8 cellular contexts compared by ENCODE assay signal in the genomic region with DNA sequence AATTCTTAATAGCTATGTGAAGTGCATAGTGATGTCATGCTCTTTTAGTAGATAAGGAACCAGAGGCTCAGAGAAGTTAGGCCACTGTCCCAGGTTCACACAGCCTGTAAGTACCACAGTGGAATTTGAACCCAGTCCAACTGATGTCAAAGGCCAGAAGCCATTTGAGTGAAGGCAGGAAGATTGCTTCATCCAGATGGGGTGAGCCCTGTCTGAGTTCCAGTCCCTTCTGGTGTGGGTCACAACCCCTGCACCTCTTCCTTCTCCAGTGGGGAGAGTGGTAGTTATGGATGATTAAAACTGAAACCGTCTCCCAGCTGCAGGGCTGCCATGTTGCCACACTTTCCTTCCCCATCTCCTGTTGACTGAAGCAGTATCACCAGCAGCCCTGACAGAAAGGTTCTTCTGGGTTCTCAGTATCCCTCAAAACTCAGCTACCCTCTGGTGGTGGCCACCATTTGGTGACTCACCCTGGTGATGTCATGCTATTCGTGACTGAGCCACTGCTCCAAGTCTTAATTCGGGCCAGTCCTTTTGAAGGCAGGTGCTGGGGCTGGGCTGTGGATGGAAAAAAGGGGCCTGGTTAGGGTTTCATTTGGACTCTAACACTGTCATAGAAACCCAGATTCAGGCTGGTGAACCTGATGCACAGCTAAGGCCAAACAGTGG. TPM values are rescaled to one million over a fixed set of nuclear protein-coding genes. Genes with fewer than 3 reads are reported as not detected.
A peak's percentile ranks its signal among the peaks of the same experiment; 100 is the strongest.
DNase-seq lines count a peak whose midpoint lies in the region; ATAC-seq, FAIRE-seq and TF ChIP-seq lines count a peak whose summit lies in the region.

No MANE protein-coding gene starts in this region.

- peaks cover 8% of the 10 kb centered on the region for H3K79me2 ChIP-seq in mesendoderm (ENCODE audit: control insufficient read depth, insufficient read depth, low read length)

- H4K5ac ChIP-seq in mesendoderm (ENCODE audit: low read length): no peak overlapping the region

- H3K4me1 ChIP-seq in mesendoderm (ENCODE audit: control insufficient read depth, low read depth, low read length) (peaks cover 9% of the 10 kb centered on the region), thyroid gland (peaks cover 40 to 47% of the 10 kb centered on the region in 2 donors)

- H3K4me2 ChIP-seq in mesendoderm (ENCODE audit: low read length): no peak overlapping the region

- TF ChIP-seq POLR2A in thyroid gland (IDR thresholded peaks at IDR 0.05): no peak

- H3K4ac ChIP-seq in mesendoderm (ENCODE audit: low read depth, low read length): no peak overlapping the region

- no peak overlapping the region for H3K27ac ChIP-seq in mesendoderm (ENCODE audit: low read depth, low read length)
- peak overlapping the region in 2 of 3 donors; percentile 41 to 61 for H3K27ac ChIP-seq in thyroid gland

- no peak overlapping the region for H3K23ac ChIP-seq in mesendoderm (ENCODE audit: low read length)

- no peak overlapping the region for H4K8ac ChIP-seq in mesendoderm (ENCODE audit: low read depth, low read length)

- H3K56ac ChIP-seq in mesendoderm (ENCODE audit: low read length): no peak overlapping the region

- DNase-seq in GM03348 (ENCODE audit: low spot score): peak; percentile 56
- DNase-seq in SKM-1 (lab: John Stamatoyannopoulos, UW; ENCODE audit: unreplicated experiment): peak; percentile 93
- DNase-seq in bronchial epithelial cell (ENCODE audit: low read depth): peak; percentile 75
- peak; percentile 67 for DNase-seq in mesendoderm
- no peak for DNase-seq in thyroid gland
- no peak for DNase-seq in activated gamma-delta T cell (lab: John Stamatoyannopoulos, UW)
- no peak for DNase-seq in NCI-H1436 treated with DMSO at 0.1 percent for 48 hours (lab: John Stamatoyannopoulos, UW)

- no peak overlapping the region for H3K9ac ChIP-seq in mesendoderm (ENCODE audit: low read length)

- H2BK15ac ChIP-seq in mesendoderm (replicated peaks; ENCODE audit: low read depth): no peak overlapping the region

- intact Hi-C loops in thyroid gland (cut with DNase I): no loop called here

- ATAC-seq in GM19035 (IDR thresholded peaks at IDR 0.05; ENCODE audit: unreplicated experiment): no peak

- no peak overlapping the region for H2AK5ac ChIP-seq in mesendoderm (ENCODE audit: low read length)

- no CpG with 5 or more reads among the region's 3 CpGs for WGBS in mesendoderm (ENCODE audit: extremely low coverage, insufficient coverage, low lambda C conversion rate)
- WGBS in thyroid gland, 2 donors: 56 to 63% methylated on average over 3 of the region's 3 CpGs

- H3K79me1 ChIP-seq in mesendoderm (ENCODE audit: low read length): peaks cover 10% of the 10 kb centered on the region

- no peaks in the 10 kb centered on the region for H3K9me3 ChIP-seq in thyroid gland

- no peak overlapping the region for H3K18ac ChIP-seq in mesendoderm (ENCODE audit: low read length)

- FAIRE-seq in bronchial epithelial cell (lab: Jason Lieb, UNC): no peak

- H3K36me3 ChIP-seq in bronchial epithelial cell (ENCODE audit: control insufficient read depth, insufficient read depth, low read length): peaks cover 1% of the 10 kb centered on the region
- peaks cover 6% of the 10 kb centered on the region for H3K36me3 ChIP-seq in mesendoderm (ENCODE audit: control insufficient read depth, insufficient read depth, low read length)
- H3K36me3 ChIP-seq in thyroid gland: no peaks in the 10 kb centered on the region

- H3K27me3 ChIP-seq in bronchial epithelial cell (ENCODE audit: control insufficient read depth, insufficient read depth, low read length) (no peaks in the 10 kb centered on the region), mesendoderm (ENCODE audit: insufficient read depth, low read length, poor library complexity) (no peaks in the 10 kb centered on the region), thyroid gland (no peaks in the 10 kb centered on the region)

- TF ChIP-seq CTCF in bronchial epithelial cell (IDR thresholded peaks at IDR 0.05; ENCODE audit: insufficient read depth, low read length, severe bottlenecking) (no peak), thyroid gland (IDR thresholded peaks at IDR 0.05) (no peak)

- no peak overlapping the region for H2BK120ac ChIP-seq in mesendoderm (ENCODE audit: low read depth, low read length)

- H3K4me3 ChIP-seq in bronchial epithelial cell (ENCODE audit: low read depth, low read length): no peak overlapping the region
- no peak overlapping the region for H3K4me3 ChIP-seq in mesendoderm (ENCODE audit: low read length)
- no peak overlapping the region for H3K4me3 ChIP-seq in thyroid gland (replicated peaks in 1 of 3)

- no peak overlapping the region for H2BK5ac ChIP-seq in mesendoderm (ENCODE audit: low read length)

RNA-seq across cellular contexts. Expression of a gene that starts 1.5 kb away (rescaled TPM):
- total RNA-seq in bronchial epithelial cell: 2.9 and 6.3 TPM in 2 replicates
- 0.24 TPM for polyA plus RNA-seq in mesendoderm (2013, experiment 1 of 2)
- 0.21 TPM for polyA plus RNA-seq in mesendoderm (2013, experiment 2 of 2)
- 1 to 10 TPM; 1.1 to 2.9 (median 1.8) TPM for total RNA-seq in thyroid gland

RNA-seq across cellular contexts. Expression of a gene that starts 20.4 kb away (rescaled TPM):
- total RNA-seq in bronchial epithelial cell: 29.7 and 31.5 TPM in 2 replicates
- polyA plus RNA-seq in mesendoderm (2013, experiment 1 of 2): 39.1 TPM
- 40.9 TPM for polyA plus RNA-seq in mesendoderm (2013, experiment 2 of 2)
- 10 to 100 TPM; 56.2 to 73.9 (median 62.0) TPM for total RNA-seq in thyroid gland

RNA-seq across cellular contexts. Expression of a gene that starts 32.2 kb away (rescaled TPM):
- total RNA-seq in bronchial epithelial cell: 9.7 and 12.5 TPM in 2 replicates
- polyA plus RNA-seq in mesendoderm (2013, experiment 1 of 2): 5.0 TPM
- 4.6 TPM for polyA plus RNA-seq in mesendoderm (2013, experiment 2 of 2)
- 10 to 100 TPM; 13.4 to 34.0 (median 27.2) TPM for total RNA-seq in thyroid gland

RNA-seq across cellular contexts. Expression of a gene that starts 34.2 kb away (rescaled TPM):
- total RNA-seq in bronchial epithelial cell (under 0.01 and 0.51 TPM in 2 replicates), thyroid gland (1 to 10 TPM in 1 of 4 donors, under 1 TPM in 3; 0.24 to 1.1 (median 0.49) TPM)
- 0.44 TPM for polyA plus RNA-seq in mesendoderm (2013, experiment 1 of 2)
- 0.53 TPM for polyA plus RNA-seq in mesendoderm (2013, experiment 2 of 2)

RNA-seq across cellular contexts. Expression of a gene that starts 49.7 kb away (rescaled TPM):
- 53.2 and 79.6 TPM in 2 replicates for total RNA-seq in bronchial epithelial cell
- 47.3 TPM for polyA plus RNA-seq in mesendoderm (2013, experiment 1 of 2)
- 49.0 TPM for polyA plus RNA-seq in mesendoderm (2013, experiment 2 of 2)
- total RNA-seq in thyroid gland: 100 to 1,000 TPM in 3 of 4 donors, 10 to 100 TPM in 1; 94.1 to 111 (median 103) TPM

Comparison
In these comparisons a context has a peak if more than half of its experiments do, and no peak if none do; other contexts are left out.
1. DNase-seq: peak in GM03348 (single experiment), SKM-1 (single experiment), bronchial epithelial cell (single experiment) and mesendoderm (single experiment); none in thyroid gland (0 of 2), activated gamma-delta T cell (single experiment) and NCI-H1436 treated with DMSO at 0.1 percent for 48 hours (single experiment).